In genomic region chr17:563646-564045, GRCh38 we compare ENCODE assay signal across 29 cellular contexts.
"Had no signal": no experiment of that assay in that cellular context is flagged by ENCODE, and none has a peak within 500 bp of the region (broad histone marks: within the 10 kb centered on the region; RNA-seq: fewer than 3 reads in every experiment).

No MANE protein-coding gene starts in this region.

- ATAC-seq: activated CD4-positive, alpha-beta T cell treated with anti-CD3 and anti-CD28 coated beads for 36 hours; activated CD8-positive, alpha-beta memory T cell treated with anti-CD3 and anti-CD28 coated beads, Interleukin-2, amount 10 ng/mL, durations not matched to agents 7 days and 5 days; activated CD8-positive, alpha-beta T cell treated with anti-CD3 and anti-CD28 coated beads, Interleukin-2, amount 10 ng/mL, durations not matched to agents 7 days and 5 days; activated naive CD8-positive, alpha-beta T cell treated with anti-CD3 and anti-CD28 coated beads, Interleukin-2, amount 50 U/mL, for 24 hours; body of pancreas; esophagus mucosa; gastrocnemius medialis; heart left ventricle had no signal

- DNase-seq: activated CD4-positive, alpha-beta memory T cell treated with anti-CD3 and anti-CD28 coated beads for 36 hours; activated CD4-positive, alpha-beta T cell treated with anti-CD3 and anti-CD28 coated beads for 36 hours; activated CD4-positive, alpha-beta T cell treated with anti-CD3 and anti-CD28 coated beads, Interleukin-2, amount 10 ng/mL, durations not matched to agents 24 days and 14 days; activated CD4-positive, CD25-positive, alpha-beta regulatory T cell; activated CD4-positive, CD25-positive, alpha-beta regulatory T cell treated with anti-CD3 and anti-CD28 coated beads, Interleukin-2, amount 50 U/mL, for 72 hours; activated CD8-positive, alpha-beta memory T cell treated with anti-CD3 and anti-CD28 coated beads, Interleukin-2, amount 10 ng/mL, durations not matched to agents 7 days and 5 days; activated CD8-positive, alpha-beta memory T cell treated with anti-CD3 and anti-CD28 coated beads, Interleukin-2, amount 50 U/mL, for 4 hours; activated CD8-positive, alpha-beta T cell treated with anti-CD3 and anti-CD28 coated beads, Interleukin-2, amount 10 ng/mL, durations not matched to agents 7 days and 5 days; activated effector memory CD4-positive, alpha-beta T cell treated with anti-CD3 and anti-CD28 coated beads, Interleukin-2, amount 50 U/mL, for 16 hours; activated naive CD4-positive, alpha-beta T cell treated with anti-CD3 and anti-CD28 coated beads for 36 hours; activated naive CD8-positive, alpha-beta T cell treated with anti-CD3 and anti-CD28 coated beads for 36 hours; activated naive CD8-positive, alpha-beta T cell treated with anti-CD3 and anti-CD28 coated beads, Interleukin-2, amount 50 U/mL, for 24 hours; activated T-cell treated with anti-CD3 and anti-CD28 coated beads, Interleukin-2, amount 50 U/mL, for 1 hour; activated T-cell treated with anti-CD3 and anti-CD28 coated beads, Interleukin-2, amount 50 U/mL, for 48 hours; adrenal gland; amygdala; aorta; body of pancreas; central memory CD4-positive, alpha-beta T cell; cerebellar nuclear complex; colonic mucosa; effector CD8-positive, alpha-beta T cell; foreskin fibroblast; gastrocnemius medialis; glutamatergic neuron; heart left ventricle; T-helper 2 cell had no signal

- FAIRE-seq: endometrium had no signal
